8 cellular contexts compared by ENCODE assay signal in genomic region chr3:186785517-186786018, GRCh38. TPM values are rescaled to one million over a fixed set of nuclear protein-coding genes. Genes with fewer than 3 reads are reported as not detected.
DNase-seq lines count a peak whose midpoint lies in the region; ATAC-seq and TF ChIP-seq lines count a peak whose summit lies in the region.

No MANE protein-coding gene starts in this region.

- no peaks in the 10 kb centered on the region for H3K27me3 Mint-ChIP-seq in activated CD8-positive, alpha-beta T cell treated with anti-CD3 and anti-CD28 coated beads for 36 hours
- H3K27me3 Mint-ChIP-seq in stimulated activated naive B cell treated with anti-CD40 and anti-IgM and Interleukin-4, amounts not matched to agents 10 μg/mL and 1 μg/mL and 100 μg/mL, for 72 hours = peaks cover 0 to 5% of the 10 kb centered on the region in 2 donors

- ATAC-seq in activated CD8-positive, alpha-beta T cell treated with anti-CD3 and anti-CD28 coated beads for 36 hours = no peak
- ATAC-seq in stimulated activated naive B cell treated with anti-CD40 and anti-IgM and Interleukin-4, amounts not matched to agents 10 μg/mL and 1 μg/mL and 100 μg/mL, for 72 hours (replicated peaks) = no peak
- ATAC-seq in HG03097 (IDR thresholded peaks at IDR 0.05; ENCODE audit: low FRiP score, unreplicated experiment) (no peak), GM19467 (IDR thresholded peaks at IDR 0.05; ENCODE audit: unreplicated experiment) (no peak)

- H3K4me3 ChIP-seq in iPS-11a (ENCODE audit: low read depth, low read length) = peak overlapping the region; percentile 100

- POLR2A ChIA-PET in activated CD8-positive, alpha-beta T cell treated with anti-CD3 and anti-CD28 coated beads for 36 hours (lab: Charles Lee) = interaction anchor here (1.2 to 6.2 kb wide), 13 partner anchors 13 to 853 kb away, joined by 3 to 206 read pairs (median 65); partner anchors contain the start of genes AHSG, DNAJB11, RFC4 and TBCCD1

- no peak for TF ChIP-seq CTCF in activated CD8-positive, alpha-beta T cell treated with anti-CD3 and anti-CD28 coated beads for 36 hours (IDR thresholded peaks at IDR 0.05)

- CTCF ChIA-PET in activated CD8-positive, alpha-beta T cell treated with anti-CD3 and anti-CD28 coated beads for 36 hours (lab: Charles Lee) = interaction anchor here (0.9 to 1.5 kb wide), 5 partner anchors 17 to 171 kb away, joined by 3 to 4 read pairs (median 3); partner anchors contain the start of gene RFC4

- H3K4me1 Mint-ChIP-seq in activated CD8-positive, alpha-beta T cell treated with anti-CD3 and anti-CD28 coated beads for 36 hours (ENCODE audit: low read depth) = peaks cover 43% of the 10 kb centered on the region
- peaks cover 29 to 59% of the 10 kb centered on the region in 2 donors for H3K4me1 Mint-ChIP-seq in stimulated activated naive B cell treated with anti-CD40 and anti-IgM and Interleukin-4, amounts not matched to agents 10 μg/mL and 1 μg/mL and 100 μg/mL, for 72 hours

- intact Hi-C loops in activated CD8-positive, alpha-beta T cell treated with anti-CD3 and anti-CD28 coated beads for 36 hours (cut with micrococcal nuclease) = loop anchor here (5.0 kb wide), 1 partner anchor 848 kb away; the partner anchor contains the start of gene TRA2B

- DNase-seq in DMS 273 (lab: John Stamatoyannopoulos, UW; ENCODE audit: unreplicated experiment) (peak; percentile 45), DMS 273 treated with DMSO at 0.1 percent for 48 hours (lab: John Stamatoyannopoulos, UW) (no peak), T1000 (lab: John Stamatoyannopoulos, UW) (no peak)
- DNase-seq in activated CD8-positive, alpha-beta T cell treated with anti-CD3 and anti-CD28 coated beads for 36 hours = no peak
- no peak for DNase-seq in stimulated activated naive B cell treated with anti-CD40 and anti-IgM and Interleukin-4, amounts not matched to agents 10 μg/mL and 1 μg/mL and 100 μg/mL, for 72 hours

- H3K27ac Mint-ChIP-seq in activated CD8-positive, alpha-beta T cell treated with anti-CD3 and anti-CD28 coated beads for 36 hours = peak overlapping the region; percentile 99
- H3K27ac Mint-ChIP-seq in stimulated activated naive B cell treated with anti-CD40 and anti-IgM and Interleukin-4, amounts not matched to agents 10 μg/mL and 1 μg/mL and 100 μg/mL, for 72 hours = peak overlapping the region; percentile 100

- H3K4me3 Mint-ChIP-seq in activated CD8-positive, alpha-beta T cell treated with anti-CD3 and anti-CD28 coated beads for 36 hours = peak overlapping the region; percentile 97
- peak overlapping the region; percentile 97 to 100 for H3K4me3 Mint-ChIP-seq in stimulated activated naive B cell treated with anti-CD40 and anti-IgM and Interleukin-4, amounts not matched to agents 10 μg/mL and 1 μg/mL and 100 μg/mL, for 72 hours

- peaks cover 68% of the 10 kb centered on the region for H3K36me3 Mint-ChIP-seq in activated CD8-positive, alpha-beta T cell treated with anti-CD3 and anti-CD28 coated beads for 36 hours (ENCODE audit: low read depth)
- H3K36me3 Mint-ChIP-seq in stimulated activated naive B cell treated with anti-CD40 and anti-IgM and Interleukin-4, amounts not matched to agents 10 μg/mL and 1 μg/mL and 100 μg/mL, for 72 hours = peaks cover 53 to 64% of the 10 kb centered on the region in 2 donors

- H3K9me3 Mint-ChIP-seq in activated CD8-positive, alpha-beta T cell treated with anti-CD3 and anti-CD28 coated beads for 36 hours = no peaks in the 10 kb centered on the region
- no peaks in the 10 kb centered on the region for H3K9me3 Mint-ChIP-seq in stimulated activated naive B cell treated with anti-CD40 and anti-IgM and Interleukin-4, amounts not matched to agents 10 μg/mL and 1 μg/mL and 100 μg/mL, for 72 hours

RNA-seq across cellular contexts. Expression of gene EIF4A2, which starts 2.2 kb away (rescaled TPM):
- total RNA-seq in activated CD8-positive, alpha-beta T cell treated with anti-CD3 and anti-CD28 coated beads for 36 hours = 100 to 1,000 TPM; 450 to 466 TPM

RNA-seq across cellular contexts. Expression of gene RFC4, which starts 20.7 kb away (rescaled TPM):
- total RNA-seq in activated CD8-positive, alpha-beta T cell treated with anti-CD3 and anti-CD28 coated beads for 36 hours = 100 to 1,000 TPM; 110 to 125 TPM

RNA-seq across cellular contexts. Expression of gene ADIPOQ, which starts 56.9 kb away (rescaled TPM):
- total RNA-seq in activated CD8-positive, alpha-beta T cell treated with anti-CD3 and anti-CD28 coated beads for 36 hours = not detected
